1 cellular context compared by ENCODE assay signal in the genomic region with DNA sequence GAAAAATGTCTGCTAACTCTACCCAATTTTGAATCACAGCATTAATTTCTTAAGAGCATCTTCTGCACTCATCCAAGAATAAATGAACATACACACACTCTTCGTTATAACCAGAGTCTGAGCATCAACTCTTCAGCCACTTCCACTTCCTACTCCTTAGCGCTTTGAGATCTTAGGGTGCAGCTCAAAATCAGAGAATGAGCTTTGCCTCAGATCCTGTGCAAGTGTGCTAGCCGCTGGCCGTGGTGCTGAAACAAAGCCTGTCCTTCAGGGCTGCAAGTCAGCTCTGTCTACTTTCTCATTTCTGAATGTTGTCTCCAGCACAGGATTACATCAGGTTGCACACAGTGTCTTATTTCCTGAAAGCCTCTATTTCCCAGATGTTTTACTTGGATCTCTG.
A peak's percentile ranks its signal among the peaks of the same experiment; 100 is the strongest.
TF ChIP-seq lines count a peak whose summit lies in the region.

No MANE protein-coding gene starts in this region.

TF ChIP-seq in K562, 482 proteins besides CTCF, POLR2A, EP300 and RAD21 (continued from another document):
- TF ChIP-seq, protein P1, sequence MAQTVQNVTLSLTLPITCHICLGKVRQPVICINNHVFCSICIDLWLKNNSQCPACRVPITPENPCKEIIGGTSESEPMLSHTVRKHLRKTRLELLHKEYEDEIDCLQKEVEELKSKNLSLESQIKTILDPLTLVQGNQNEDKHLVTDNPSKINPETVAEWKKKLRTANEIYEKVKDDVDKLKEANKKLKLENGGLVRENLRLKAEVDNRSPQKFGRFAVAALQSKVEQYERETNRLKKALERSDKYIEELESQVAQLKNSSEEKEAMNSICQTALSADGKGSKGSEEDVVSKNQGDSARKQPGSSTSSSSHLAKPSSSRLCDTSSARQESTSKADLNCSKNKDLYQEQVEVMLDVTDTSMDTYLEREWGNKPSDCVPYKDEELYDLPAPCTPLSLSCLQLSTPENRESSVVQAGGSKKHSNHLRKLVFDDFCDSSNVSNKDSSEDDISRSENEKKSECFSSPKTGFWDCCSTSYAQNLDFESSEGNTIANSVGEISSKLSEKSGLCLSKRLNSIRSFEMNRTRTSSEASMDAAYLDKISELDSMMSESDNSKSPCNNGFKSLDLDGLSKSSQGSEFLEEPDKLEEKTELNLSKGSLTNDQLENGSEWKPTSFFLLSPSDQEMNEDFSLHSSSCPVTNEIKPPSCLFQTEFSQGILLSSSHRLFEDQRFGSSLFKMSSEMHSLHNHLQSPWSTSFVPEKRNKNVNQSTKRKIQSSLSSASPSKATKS (CRISPR knock-in tag; IDR thresholded peaks at IDR 0.05), result no peak
- TF ChIP-seq MEF2A (IDR thresholded peaks at IDR 0.05; ENCODE audit: control insufficient read depth, low read depth, low read length) (no peak), ZNF766 (CRISPR knock-in tag; conservative IDR thresholded peaks at IDR 0.05) (0 out of 2 replicates have a peak, but pooled peaks have one; percentile 42), ZNF121 (CRISPR knock-in tag; conservative IDR thresholded peaks at IDR 0.05) (no peak), ZNF785 (CRISPR knock-in tag; IDR thresholded peaks at IDR 0.05) (no peak), EHMT2 (IDR thresholded peaks at IDR 0.05) (peak; percentile 93)
- TF ChIP-seq, protein P2, sequence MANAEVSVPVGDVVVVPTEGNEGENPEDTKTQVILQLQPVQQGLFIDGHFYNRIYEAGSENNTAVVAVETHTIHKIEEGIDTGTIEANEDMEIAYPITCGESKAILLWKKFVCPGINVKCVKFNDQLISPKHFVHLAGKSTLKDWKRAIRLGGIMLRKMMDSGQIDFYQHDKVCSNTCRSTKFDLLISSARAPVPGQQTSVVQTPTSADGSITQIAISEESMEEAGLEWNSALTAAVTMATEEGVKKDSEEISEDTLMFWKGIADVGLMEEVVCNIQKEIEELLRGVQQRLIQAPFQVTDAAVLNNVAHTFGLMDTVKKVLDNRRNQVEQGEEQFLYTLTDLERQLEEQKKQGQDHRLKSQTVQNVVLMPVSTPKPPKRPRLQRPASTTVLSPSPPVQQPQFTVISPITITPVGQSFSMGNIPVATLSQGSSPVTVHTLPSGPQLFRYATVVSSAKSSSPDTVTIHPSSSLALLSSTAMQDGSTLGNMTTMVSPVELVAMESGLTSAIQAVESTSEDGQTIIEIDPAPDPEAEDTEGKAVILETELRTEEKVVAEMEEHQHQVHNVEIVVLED (CRISPR knock-in tag; IDR thresholded peaks at IDR 0.05), result no peak
- TF ChIP-seq, protein P3, sequence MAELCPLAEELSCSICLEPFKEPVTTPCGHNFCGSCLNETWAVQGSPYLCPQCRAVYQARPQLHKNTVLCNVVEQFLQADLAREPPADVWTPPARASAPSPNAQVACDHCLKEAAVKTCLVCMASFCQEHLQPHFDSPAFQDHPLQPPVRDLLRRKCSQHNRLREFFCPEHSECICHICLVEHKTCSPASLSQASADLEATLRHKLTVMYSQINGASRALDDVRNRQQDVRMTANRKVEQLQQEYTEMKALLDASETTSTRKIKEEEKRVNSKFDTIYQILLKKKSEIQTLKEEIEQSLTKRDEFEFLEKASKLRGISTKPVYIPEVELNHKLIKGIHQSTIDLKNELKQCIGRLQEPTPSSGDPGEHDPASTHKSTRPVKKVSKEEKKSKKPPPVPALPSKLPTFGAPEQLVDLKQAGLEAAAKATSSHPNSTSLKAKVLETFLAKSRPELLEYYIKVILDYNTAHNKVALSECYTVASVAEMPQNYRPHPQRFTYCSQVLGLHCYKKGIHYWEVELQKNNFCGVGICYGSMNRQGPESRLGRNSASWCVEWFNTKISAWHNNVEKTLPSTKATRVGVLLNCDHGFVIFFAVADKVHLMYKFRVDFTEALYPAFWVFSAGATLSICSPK (IDR thresholded peaks at IDR 0.05; ENCODE audit: borderline replicate concordance), result no peak
TF ChIP-seq in K562: peak in this region for 4.
